ENCODE assay signal across 8 cellular contexts in the genomic region with DNA sequence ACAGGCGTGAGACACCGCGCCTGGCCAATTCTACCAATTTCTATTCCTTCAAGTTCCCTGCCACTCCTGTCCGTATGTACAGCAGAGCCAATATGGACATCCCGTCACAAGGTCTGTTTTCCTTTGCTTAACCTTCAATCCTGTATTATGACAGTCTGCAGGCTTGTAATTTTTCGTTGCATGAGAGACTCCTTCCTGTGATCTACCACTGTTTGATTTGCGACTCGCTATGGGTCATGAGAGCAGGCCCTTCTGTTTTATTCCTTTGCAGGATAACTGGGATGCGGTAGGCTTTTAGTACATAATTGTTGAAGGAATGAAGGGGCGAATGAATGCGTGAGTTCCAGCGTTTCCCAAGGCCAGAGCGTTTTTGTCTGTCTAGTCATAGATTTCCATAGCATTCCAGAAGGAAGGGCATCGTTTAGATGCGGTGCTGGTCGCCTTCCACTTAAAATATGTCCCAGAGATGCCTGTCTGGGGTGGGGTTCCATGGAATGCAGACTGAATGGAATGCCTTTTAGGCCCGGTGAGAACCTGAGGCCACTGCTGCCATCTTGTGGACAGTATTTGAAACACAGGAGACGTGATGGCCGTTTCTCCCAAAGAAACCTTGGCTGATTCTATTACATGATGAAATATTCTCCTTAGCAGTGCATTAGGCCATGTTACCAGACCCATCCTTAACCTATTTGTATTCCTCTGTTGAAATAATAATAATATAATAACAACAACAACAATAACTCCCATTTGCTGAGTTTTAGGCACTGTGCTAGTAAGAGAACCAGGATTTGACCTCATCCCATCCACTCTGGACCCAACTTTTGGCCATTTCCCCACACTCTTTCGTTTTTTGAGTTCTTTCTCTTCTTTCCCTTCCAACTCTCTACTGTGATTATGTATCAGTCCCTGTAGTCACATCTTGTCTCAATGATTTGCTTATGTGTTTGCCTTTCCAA.
DNase-seq lines count a peak whose midpoint lies in the region; ATAC-seq, FAIRE-seq and TF ChIP-seq lines count a peak whose summit lies in the region.

No MANE protein-coding gene starts in this region.

- H4K20me1 ChIP-seq in PC-3 (ENCODE audit: low read length), result no peaks in the 10 kb centered on the region

- H3K9me3 Mint-ChIP-seq in CD8-positive, alpha-beta T cell, result no peaks in the 10 kb centered on the region

- H3K27me3 Mint-ChIP-seq in CD8-positive, alpha-beta T cell (ENCODE audit: low read depth), result peaks cover 2% of the 10 kb centered on the region

- 49 to 53% (median 52%) methylated on average over 20 of the region's 20 CpGs for WGBS in ovary, 3 donors

- BruUV-seq in PC-3 (replicated peaks; lab: Mats Ljungman, UMichigan), result no TSS peak

- no peak overlapping the region for H3K27ac ChIP-seq in CD8-positive, alpha-beta T cell (ENCODE audit: low read depth, low read length)
- H3K27ac ChIP-seq in HEK293 (ENCODE audit: extremely low read depth, low read depth, low read length), result no peak overlapping the region
- no peak overlapping the region for H3K27ac ChIP-seq in PC-3 (ENCODE audit: low read length)
- no peak overlapping the region for H3K27ac ChIP-seq in ovary

- H3K9ac ChIP-seq in PC-3 (ENCODE audit: low read length), result no peak overlapping the region

- FAIRE-seq in frontal cortex (lab: Jason Lieb, UNC) (no peak), urothelium cell line (lab: Jason Lieb, UNC) (peak; percentile 76)

- no peak for TF ChIP-seq EP300 in ovary (IDR thresholded peaks at IDR 0.05)

- no peaks in the 10 kb centered on the region for H3K36me3 ChIP-seq in CD8-positive, alpha-beta T cell (ENCODE audit: insufficient read depth, low read length)
- H3K36me3 ChIP-seq in HEK293 (ENCODE audit: control insufficient read depth in 2 of 2, insufficient read depth in 1 of 2, low read length in 2 of 2), result no peaks in the 10 kb centered on the region
- H3K36me3 ChIP-seq in PC-3 (ENCODE audit: low read depth, low read length), result no peaks in the 10 kb centered on the region
- no peaks in the 10 kb centered on the region for H3K36me3 ChIP-seq in ovary

- peak overlapping the region; percentile 66 for H2AFZ ChIP-seq in PC-3 (ENCODE audit: low read length)

- H3K27me3 ChIP-seq in CD8-positive, alpha-beta T cell (ENCODE audit: insufficient read depth, low read length), result no peaks in the 10 kb centered on the region
- H3K27me3 ChIP-seq in PC-3 (ENCODE audit: low read length), result no peaks in the 10 kb centered on the region
- no peaks in the 10 kb centered on the region for H3K27me3 ChIP-seq in ovary

- no peaks in the 10 kb centered on the region for H3K4me1 ChIP-seq in CD8-positive, alpha-beta T cell (ENCODE audit: insufficient read depth, low read length)
- H3K4me1 ChIP-seq in HEK293 (ENCODE audit: control insufficient read depth, insufficient read depth, low read length) (no peaks in the 10 kb centered on the region), PC-3 (ENCODE audit: insufficient read depth, low read length) (peaks cover 10% of the 10 kb centered on the region), ovary (ENCODE audit: insufficient read depth) (no peaks in the 10 kb centered on the region)

- peak in 5 of 7 experiments; percentile 25 to 61 (median 40) for DNase-seq in CD8-positive, alpha-beta T cell
- DNase-seq in PC-3 (peak; percentile 92), frontal cortex (ENCODE audit: low spot score in 2 of 2) (peak; percentile 29 to 76), ovary (peak; percentile 40 to 71 (median 61)), urothelium cell line (ENCODE audit: low spot score) (peak; percentile 91)
- DNase-seq in activated T-helper 9 cell treated with anti-CD3 and anti-CD28 coated beads, Interleukin-2, amount 50 U/mL, for 16 hours (ENCODE audit: low read depth), result peak; percentile 21

- no peaks in the 10 kb centered on the region for H3K4me1 Mint-ChIP-seq in CD8-positive, alpha-beta T cell (ENCODE audit: low read depth)

- no peak overlapping the region for H3K27ac Mint-ChIP-seq in CD8-positive, alpha-beta T cell

- TF ChIP-seq CTCF in CD8-positive, alpha-beta T cell (IDR thresholded peaks at IDR 0.05), result peak; percentile 68
- TF ChIP-seq CTCF in HEK293 (tag by site-specific recombination; IDR thresholded peaks at IDR 0.05) (peak; percentile 47; the same call in 1 of the 2 replicates), PC-3 (conservative IDR thresholded peaks at IDR 0.05; ENCODE audit: low read depth, low read length) (peak; percentile 75), ovary (IDR thresholded peaks at IDR 0.05) (peak; percentile 28 to 53 (median 33))

- no peaks in the 10 kb centered on the region for H3K79me2 ChIP-seq in PC-3 (ENCODE audit: low read length)

- no peak overlapping the region for H3K4me3 Mint-ChIP-seq in CD8-positive, alpha-beta T cell

- H3K4me3 ChIP-seq in CD8-positive, alpha-beta T cell (ENCODE audit: low read depth, low read length), result no peak overlapping the region
- H3K4me3 ChIP-seq in HEK293 (ENCODE audit: low read depth, low read length), result no peak overlapping the region
- H3K4me3 ChIP-seq in PC-3 (ENCODE audit: low read length), result no peak overlapping the region
- no peak overlapping the region for H3K4me3 ChIP-seq in ovary

- no peaks in the 10 kb centered on the region for H3K9me3 ChIP-seq in CD8-positive, alpha-beta T cell (ENCODE audit: low read length)
- H3K9me3 ChIP-seq in HEK293 (ENCODE audit: control insufficient read depth, insufficient read depth, low read depth, low read length) (no peaks in the 10 kb centered on the region), PC-3 (ENCODE audit: low read length) (no peaks in the 10 kb centered on the region), ovary (no peaks in the 10 kb centered on the region)

- H3F3A ChIP-seq in PC-3 (ENCODE audit: low read length, unreplicated experiment), result no peaks in the 10 kb centered on the region

- no peaks in the 10 kb centered on the region for H3K9me2 ChIP-seq in PC-3 (replicated peaks; ENCODE audit: low read length)

- no peak for ATAC-seq in CD8-positive, alpha-beta T cell
- ATAC-seq in PC-3, result peak; percentile 97
- no peak for ATAC-seq in GM21447 (IDR thresholded peaks at IDR 0.05; ENCODE audit: unreplicated experiment)

- H3K4me2 ChIP-seq in PC-3 (ENCODE audit: low read length), result peak overlapping the region; percentile 59

- POLR2A ChIA-PET in CD8-positive, alpha-beta T cell (lab: Charles Lee), result no interaction called here
- POLR2A ChIA-PET in HEK293 (lab: Yijun Ruan, JAX) (no interaction called here), PC-3 (lab: Charles Lee; ENCODE audit: unreplicated experiment) (no interaction called here)

- no peaks in the 10 kb centered on the region for H3K36me3 Mint-ChIP-seq in CD8-positive, alpha-beta T cell

- TF ChIP-seq POLR2A in ovary (IDR thresholded peaks at IDR 0.05), result no peak

- CTCF ChIA-PET in CD8-positive, alpha-beta T cell (lab: Charles Lee), result interaction anchor here (0.8 to 1.7 kb wide), 5 partner anchors 8 to 404 kb away, joined by 3 to 7 read pairs (median 3); no protein-coding TSS in a partner anchor
- CTCF ChIA-PET in HEK293 (lab: Yijun Ruan, JAX) (interaction anchor here (0.7 to 4.4 kb wide), 10 partner anchors 13 to 455 kb away, joined by 3 to 23 read pairs (median 4); no protein-coding TSS in a partner anchor), PC-3 (lab: Charles Lee) (no interaction called here)

- intact Hi-C loops in CD8-positive, alpha-beta T cell (cut with DNase I, micrococcal nuclease), result loop anchor here (1.0 to 2.0 kb wide), 5 partner anchors 172 to 403 kb away; no protein-coding TSS in a partner anchor
- intact Hi-C loops in PC-3 (cut with micrococcal nuclease) (loop anchor here (1.0 to 5.0 kb wide), 3 partner anchors 174 to 402 kb away; no protein-coding TSS in a partner anchor), ovary (cut with DNase I) (loop anchor here in 3 of 4 donors (5.0 to 10.0 kb wide), 3 partner anchors 204 to 404 kb away; no protein-coding TSS in a partner anchor)

TF ChIP-seq in HEK293, 187 proteins besides CTCF, POLR2A, EP300 and RAD21 (continues in another document):
- TF ChIP-seq ZNF76 (tag by site-specific recombination; IDR thresholded peaks at IDR 0.05; ENCODE audit: borderline replicate concordance, low read depth), result no peak
- TF ChIP-seq SCRT1 (tag by site-specific recombination; IDR thresholded peaks at IDR 0.05; ENCODE audit: borderline replicate concordance), result no peak
- no peak for TF ChIP-seq ZSCAN23 (tag by site-specific recombination; IDR thresholded peaks at IDR 0.05)
- peak; percentile 39; the same call in 1 of the 2 replicates for TF ChIP-seq ZNF121 (tag by site-specific recombination; IDR thresholded peaks at IDR 0.05)
- TF ChIP-seq ZNF239 (tag by site-specific recombination; IDR thresholded peaks at IDR 0.05), result no peak
- TF ChIP-seq IKZF3 (tag by site-specific recombination; IDR thresholded peaks at IDR 0.05), result peak; percentile 51; the same call in 1 of the 2 replicates
- TF ChIP-seq ZNF2 (tag by site-specific recombination; IDR thresholded peaks at IDR 0.05), result peak; percentile 43; the same call in 1 of the 2 replicates
- TF ChIP-seq SETDB1 (IDR thresholded peaks at IDR 0.05; ENCODE audit: insufficient read length, low read length), result no peak
- no peak for TF ChIP-seq ZNF639 (tag by site-specific recombination; IDR thresholded peaks at IDR 0.05)
- TF ChIP-seq SCRT2 (tag by site-specific recombination; IDR thresholded peaks at IDR 0.05), result no peak
- TF ChIP-seq ZNF10 (tag by site-specific recombination; IDR thresholded peaks at IDR 0.05), result no peak
- TF ChIP-seq KLF1 (tag by site-specific recombination; IDR thresholded peaks at IDR 0.05), result peak; percentile 90
- TF ChIP-seq EGR2 (tag by site-specific recombination; IDR thresholded peaks at IDR 0.05; ENCODE audit: low read depth), result no peak
- no peak for TF ChIP-seq ZNF114 (tag by site-specific recombination; IDR thresholded peaks at IDR 0.05)

Comparison
In these comparisons a context has a peak if more than half of its experiments do, and no peak if none do; other contexts are left out.
1. DNase-seq: peak in every context shown above with its lines; median percentile 92 in PC-3; 91 in urothelium cell line; 61 in ovary; 52 in frontal cortex; 40 in CD8-positive, alpha-beta T cell; 21 in activated T-helper 9 cell treated with anti-CD3 and anti-CD28 coated beads, Interleukin-2, amount 50 U/mL, for 16 hours.